In the genomic region with DNA sequence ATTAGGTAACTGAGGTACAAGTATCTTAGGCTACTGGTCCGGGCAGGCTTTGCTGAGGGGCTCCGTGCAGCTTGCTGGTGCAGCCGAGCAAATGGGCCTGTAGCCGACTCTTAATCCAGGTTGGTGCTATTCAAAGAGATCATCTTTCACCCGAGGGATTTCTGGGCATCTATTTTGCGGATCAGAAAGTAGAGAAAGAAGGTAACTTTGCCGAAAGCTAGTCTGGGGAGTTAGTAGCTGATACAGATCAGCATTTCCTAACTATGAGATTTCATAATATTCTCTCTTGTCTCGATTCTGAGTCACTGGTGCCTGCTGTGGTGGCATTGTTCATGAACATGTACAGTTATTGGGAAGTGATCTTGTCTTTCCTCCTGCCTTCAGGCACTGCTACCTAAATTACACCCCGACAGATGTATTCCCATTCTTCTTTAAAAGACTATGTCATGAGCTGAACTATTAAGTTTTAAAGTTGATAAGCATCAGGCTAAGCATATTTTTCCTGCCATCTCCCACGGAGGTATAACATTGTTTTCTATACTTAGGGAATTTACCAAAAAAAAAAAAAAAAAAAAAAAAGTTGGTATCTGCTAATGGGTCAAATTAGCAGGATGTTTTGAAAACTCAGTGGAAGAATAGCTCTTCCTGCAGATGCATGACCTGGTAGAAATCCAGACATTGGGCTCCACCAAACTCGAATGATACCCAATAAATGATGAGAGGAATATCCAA, we compare ENCODE assay signal across 1 cellular context.
TF ChIP-seq lines count a peak whose summit lies in the region.

No MANE protein-coding gene starts in this region.

TF ChIP-seq in endothelial cell of umbilical vein, 7 proteins besides CTCF, POLR2A, EP300 and RAD21 (continued from another document):
- TF ChIP-seq JUN (IDR thresholded peaks at IDR 0.05; ENCODE audit: borderline replicate concordance, insufficient read depth, insufficient read length, low read depth): peak; percentile 50
- peak; percentile 65 for TF ChIP-seq FOS (IDR thresholded peaks at IDR 0.05; ENCODE audit: borderline replicate concordance, insufficient read depth, low read length)
- peak; percentile 79 for TF ChIP-seq GATA2 (IDR thresholded peaks at IDR 0.05; ENCODE audit: insufficient read depth, insufficient read length, low read depth, low read length)
